In the genomic region with DNA sequence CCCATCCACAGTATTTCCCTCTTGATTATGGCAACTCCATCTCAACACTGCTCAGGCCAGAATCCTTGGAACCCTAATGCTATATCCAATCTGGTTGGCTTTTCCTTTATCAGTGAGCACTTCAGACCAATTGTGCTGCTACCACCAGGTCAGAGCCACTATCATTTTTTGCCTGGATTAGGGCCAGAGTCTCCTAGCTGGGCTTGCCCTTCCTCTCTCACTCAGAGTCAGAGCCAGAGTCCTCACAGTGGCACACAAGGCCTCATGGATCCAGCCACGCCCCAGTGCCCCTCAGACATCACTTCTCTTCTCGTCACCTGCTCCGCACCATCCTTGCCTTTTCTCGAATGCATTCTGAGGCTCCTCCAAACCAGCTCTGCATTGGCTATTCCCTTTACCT, we compare ENCODE assay signal across 16 cellular contexts.
"Had no signal": no experiment of that assay in that cellular context is flagged by ENCODE, and none has a peak within 500 bp of the region (broad histone marks: within the 10 kb centered on the region; RNA-seq: fewer than 3 reads in every experiment).

No MANE protein-coding gene starts in this region.

- ATAC-seq: left lung; naive thymus-derived CD4-positive, alpha-beta T cell; psoas muscle; upper lobe of right lung had no signal

- H3K4me3 Mint-ChIP-seq: naive thymus-derived CD4-positive, alpha-beta T cell; stimulated activated naive CD8-positive, alpha-beta T cell treated with anti-CD3 and anti-CD28 coated beads, Interleukin-15, Interleukin-2, amounts not matched to agents 100 ng/mL and 50 ng/mL, for 24 hours had no signal

- DNase-seq: colonic mucosa; dermis blood vessel endothelial cell; erythroblast; foreskin melanocyte; islet precursor cell; left lung; mesendoderm; naive thymus-derived CD4-positive, alpha-beta T cell; psoas muscle; retina; sigmoid colon; stimulated activated CD4-positive, alpha-beta T cell treated with anti-CD3 and anti-CD28 coated beads, Interleukin-2, amount 100 ng/mL, for 24 hours; stimulated activated CD4-positive, alpha-beta T cell treated with anti-CD3 and anti-CD28 coated beads, Interleukin-4, amount 100 ng/mL, for 4 hours; tibial artery; upper lobe of right lung had no signal

- H3K9me3 Mint-ChIP-seq: stimulated activated naive CD8-positive, alpha-beta T cell treated with anti-CD3 and anti-CD28 coated beads, Interleukin-15, Interleukin-2, amounts not matched to agents 100 ng/mL and 50 ng/mL, for 24 hours had no signal
